ENCODE assay signal across 7 cellular contexts in genomic region chr6:70740746-70741145, GRCh38.
DNase-seq lines count a peak whose midpoint lies in the region; ATAC-seq lines count a peak whose summit lies in the region.
"Not testable (repeated sequence)": the region's sequence is repeated elsewhere in the genome, so short reads cannot be mapped to it uniquely, and the experiment has no call there.

No MANE protein-coding gene starts in this region.

- not testable (repeated sequence) for H3K27me3 Mint-ChIP-seq in activated CD4-positive, alpha-beta memory T cell treated with anti-CD3 and anti-CD28 coated beads for 36 hours; activated T-cell treated with anti-CD3 and anti-CD28 coated beads, Interleukin-2, amount 50 U/mL, for 4 hours (ENCODE audit: low read depth); activated naive CD4-positive, alpha-beta T cell treated with anti-CD3 and anti-CD28 coated beads for 36 hours (ENCODE audit: low read depth); activated naive CD8-positive, alpha-beta T cell treated with anti-CD3 and anti-CD28 coated beads, Interleukin-2, amount 50 U/mL, for 24 hours

- H3K36me3 Mint-ChIP-seq in activated CD4-positive, alpha-beta memory T cell treated with anti-CD3 and anti-CD28 coated beads for 36 hours: peaks cover 56% of the 10 kb centered on the region
- peaks cover 51% of the 10 kb centered on the region for H3K36me3 Mint-ChIP-seq in activated T-cell treated with anti-CD3 and anti-CD28 coated beads, Interleukin-2, amount 50 U/mL, for 4 hours (ENCODE audit: insufficient read depth)
- H3K36me3 Mint-ChIP-seq in activated naive CD4-positive, alpha-beta T cell treated with anti-CD3 and anti-CD28 coated beads for 36 hours (ENCODE audit: low read depth): peaks cover 52% of the 10 kb centered on the region
- peaks cover 54% of the 10 kb centered on the region for H3K36me3 Mint-ChIP-seq in activated naive CD8-positive, alpha-beta T cell treated with anti-CD3 and anti-CD28 coated beads, Interleukin-2, amount 50 U/mL, for 24 hours (ENCODE audit: low read depth)

- peaks cover 23% of the 10 kb centered on the region for H3K4me1 Mint-ChIP-seq in activated CD4-positive, alpha-beta memory T cell treated with anti-CD3 and anti-CD28 coated beads for 36 hours (ENCODE audit: low read depth)
- peaks cover 15% of the 10 kb centered on the region for H3K4me1 Mint-ChIP-seq in activated T-cell treated with anti-CD3 and anti-CD28 coated beads, Interleukin-2, amount 50 U/mL, for 4 hours (ENCODE audit: low read depth)
- peaks cover 35% of the 10 kb centered on the region for H3K4me1 Mint-ChIP-seq in activated naive CD4-positive, alpha-beta T cell treated with anti-CD3 and anti-CD28 coated beads for 36 hours (ENCODE audit: low read depth)
- H3K4me1 Mint-ChIP-seq in activated naive CD8-positive, alpha-beta T cell treated with anti-CD3 and anti-CD28 coated beads, Interleukin-2, amount 50 U/mL, for 24 hours: peaks cover 29% of the 10 kb centered on the region

- DNase-seq in activated CD4-positive, alpha-beta memory T cell treated with anti-CD3 and anti-CD28 coated beads for 36 hours: peak; percentile 19
- DNase-seq in activated T-cell treated with anti-CD3 and anti-CD28 coated beads, Interleukin-2, amount 50 U/mL, for 4 hours; activated naive CD8-positive, alpha-beta T cell treated with anti-CD3 and anti-CD28 coated beads, Interleukin-2, amount 50 U/mL, for 24 hours; stimulated activated naive CD8-positive, alpha-beta T cell treated with anti-CD3 and anti-CD28 coated beads, Interleukin-15, Interleukin-2, amounts not matched to agents 100 U/mL and 50 U/mL, for 24 hours: not testable (repeated sequence)
- DNase-seq in activated naive CD4-positive, alpha-beta T cell treated with anti-CD3 and anti-CD28 coated beads for 36 hours: peak; percentile 50
- peak; percentile 7 for DNase-seq in stimulated activated CD4-positive, alpha-beta T cell treated with anti-CD3 and anti-CD28 coated beads, Interleukin-4, amount 100 ng/mL, for 24 hours

- ATAC-seq in activated CD4-positive, CD25-positive, alpha-beta regulatory T cell treated with anti-CD3 and anti-CD28 coated beads, Interleukin-2, amount 50 U/mL, for 24 hours: peak; percentile 67
- peak; percentile 61 to 77 for ATAC-seq in activated T-cell treated with anti-CD3 and anti-CD28 coated beads, Interleukin-2, amount 50 U/mL, for 4 hours
- peak; percentile 76 for ATAC-seq in activated naive CD8-positive, alpha-beta T cell treated with anti-CD3 and anti-CD28 coated beads, Interleukin-2, amount 50 U/mL, for 24 hours
- peak; percentile 83 for ATAC-seq in stimulated activated naive CD8-positive, alpha-beta T cell treated with anti-CD3 and anti-CD28 coated beads, Interleukin-15, Interleukin-2, amounts not matched to agents 100 U/mL and 50 U/mL, for 24 hours

- intact Hi-C loops in activated CD4-positive, alpha-beta memory T cell treated with anti-CD3 and anti-CD28 coated beads for 36 hours (cut with micrococcal nuclease): loop anchor here (5.0 kb wide), 1 partner anchor 33 kb away; no protein-coding TSS in a partner anchor
- intact Hi-C loops in activated naive CD4-positive, alpha-beta T cell treated with anti-CD3 and anti-CD28 coated beads for 36 hours (cut with micrococcal nuclease): loop anchor here (2.0 to 5.0 kb wide), 3 partner anchors 32 to 173 kb away; partner anchors contain the start of gene SDHAF4

- CTCF ChIA-PET in activated CD4-positive, alpha-beta memory T cell treated with anti-CD3 and anti-CD28 coated beads for 36 hours (lab: Charles Lee): interaction anchor here (0.7 kb wide), 1 partner anchor 30 kb away, joined by 3 read pairs; no protein-coding TSS in a partner anchor
- CTCF ChIA-PET in activated naive CD4-positive, alpha-beta T cell treated with anti-CD3 and anti-CD28 coated beads for 36 hours (lab: Charles Lee): interaction anchor here (0.9 to 2.0 kb wide), 2 partner anchors 36 to 144 kb away, joined by 3 to 9 read pairs; no protein-coding TSS in a partner anchor

- POLR2A ChIA-PET in activated CD4-positive, alpha-beta memory T cell treated with anti-CD3 and anti-CD28 coated beads for 36 hours (lab: Charles Lee): interaction anchor here (0.8 kb wide), 1 partner anchor 16 kb away, joined by 3 read pairs; no protein-coding TSS in a partner anchor

- H3K9me3 Mint-ChIP-seq in activated CD4-positive, alpha-beta memory T cell treated with anti-CD3 and anti-CD28 coated beads for 36 hours: peaks cover 28% of the 10 kb centered on the region
- H3K9me3 Mint-ChIP-seq in activated T-cell treated with anti-CD3 and anti-CD28 coated beads, Interleukin-2, amount 50 U/mL, for 4 hours: not testable (repeated sequence)
- peaks cover 18% of the 10 kb centered on the region for H3K9me3 Mint-ChIP-seq in activated naive CD4-positive, alpha-beta T cell treated with anti-CD3 and anti-CD28 coated beads for 36 hours
- peaks cover 20% of the 10 kb centered on the region for H3K9me3 Mint-ChIP-seq in activated naive CD8-positive, alpha-beta T cell treated with anti-CD3 and anti-CD28 coated beads, Interleukin-2, amount 50 U/mL, for 24 hours

- not testable (repeated sequence) for H3K27ac Mint-ChIP-seq in activated CD4-positive, alpha-beta memory T cell treated with anti-CD3 and anti-CD28 coated beads for 36 hours
- peak overlapping the region; percentile 56 for H3K27ac Mint-ChIP-seq in activated naive CD4-positive, alpha-beta T cell treated with anti-CD3 and anti-CD28 coated beads for 36 hours
- H3K27ac Mint-ChIP-seq in activated naive CD8-positive, alpha-beta T cell treated with anti-CD3 and anti-CD28 coated beads, Interleukin-2, amount 50 U/mL, for 24 hours: peak overlapping the region; percentile 65

- H3K4me3 Mint-ChIP-seq in activated CD4-positive, alpha-beta memory T cell treated with anti-CD3 and anti-CD28 coated beads for 36 hours; activated T-cell treated with anti-CD3 and anti-CD28 coated beads, Interleukin-2, amount 50 U/mL, for 4 hours; activated naive CD4-positive, alpha-beta T cell treated with anti-CD3 and anti-CD28 coated beads for 36 hours; activated naive CD8-positive, alpha-beta T cell treated with anti-CD3 and anti-CD28 coated beads, Interleukin-2, amount 50 U/mL, for 24 hours: not testable (repeated sequence)
